9 cellular contexts compared by ENCODE assay signal in the genomic region with DNA sequence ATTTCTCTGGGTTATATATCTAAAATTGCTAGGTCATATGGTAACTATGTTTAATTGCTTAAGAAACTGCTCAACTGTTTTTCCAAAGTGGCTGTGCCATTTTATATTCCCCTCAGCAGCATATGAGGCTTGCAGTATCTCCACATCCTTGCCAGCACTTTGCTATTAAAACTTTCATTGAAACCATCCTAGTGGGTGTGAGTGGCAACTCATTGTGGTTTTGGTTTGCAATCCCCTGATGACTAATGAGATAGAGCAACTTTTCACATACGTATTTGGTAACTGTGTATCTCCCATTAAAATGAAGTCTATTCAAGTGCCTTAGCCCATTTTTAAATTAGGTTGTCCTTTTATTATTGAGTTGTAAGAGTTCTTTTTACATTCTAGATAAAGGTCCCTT. TPM values are rescaled to one million over a fixed set of nuclear protein-coding genes. Genes with fewer than 3 reads are reported as not detected.
DNase-seq lines count a peak whose midpoint lies in the region; ATAC-seq and TF ChIP-seq lines count a peak whose summit lies in the region.
"Had no signal": no experiment of that assay in that cellular context is flagged by ENCODE, and none has a peak within 500 bp of the region (broad histone marks: within the 10 kb centered on the region; RNA-seq: fewer than 3 reads in every experiment).

No MANE protein-coding gene starts in this region.

- TF ChIP-seq CTCF in ovary (IDR thresholded peaks at IDR 0.05) = no peak

- POLR2A ChIA-PET in activated CD4-positive, alpha-beta T cell treated with anti-CD3 and anti-CD28 coated beads for 36 hours (lab: Charles Lee) = no interaction called here

- no peaks in the 10 kb centered on the region for H3K36me3 ChIP-seq in ovary

- H3K27ac ChIP-seq in ovary = no peak overlapping the region

- no peak for TF ChIP-seq EP300 in ovary (IDR thresholded peaks at IDR 0.05)

- peaks cover 2% of the 10 kb centered on the region for H3K27me3 Mint-ChIP-seq in activated CD4-positive, alpha-beta T cell treated with anti-CD3 and anti-CD28 coated beads for 36 hours
- no peaks in the 10 kb centered on the region for H3K27me3 Mint-ChIP-seq in effector memory CD8-positive, alpha-beta T cell
- H3K27me3 Mint-ChIP-seq: B cell had no signal

- no peaks in the 10 kb centered on the region for H3K9me3 Mint-ChIP-seq in activated CD4-positive, alpha-beta T cell treated with anti-CD3 and anti-CD28 coated beads for 36 hours (ENCODE audit: low read depth)
- H3K9me3 Mint-ChIP-seq in effector memory CD8-positive, alpha-beta T cell = no peaks in the 10 kb centered on the region

- no peak overlapping the region for H3K4me3 Mint-ChIP-seq in activated CD4-positive, alpha-beta T cell treated with anti-CD3 and anti-CD28 coated beads for 36 hours
- H3K4me3 Mint-ChIP-seq in effector memory CD8-positive, alpha-beta T cell = peak overlapping the region in 1 of 2 donors; percentile 11
- H3K4me3 Mint-ChIP-seq: B cell had no signal

- TF ChIP-seq POLR2A in ovary (IDR thresholded peaks at IDR 0.05) = no peak

- DNase-seq in activated CD4-positive, alpha-beta T cell treated with anti-CD3 and anti-CD28 coated beads for 36 hours = peak; percentile 58
- DNase-seq in activated CD4-positive, alpha-beta T cell treated with anti-CD3 and anti-CD28 coated beads for 1 hour = no peak
- DNase-seq in OCI-M1 (lab: John Stamatoyannopoulos, UW) (peak; percentile 84), GM19240 (ENCODE audit: insufficient read length, low spot score) (no peak), posterior vena cava (ENCODE audit: low spot score) (no peak), ovary (no peak)
- peak; percentile 17 to 26 (median 25) for DNase-seq in effector memory CD8-positive, alpha-beta T cell

- intact Hi-C loops in activated CD4-positive, alpha-beta T cell treated with anti-CD3 and anti-CD28 coated beads for 36 hours (cut with DNase I, micrococcal nuclease) = loop anchor here (1.0 to 5.0 kb wide), 6 partner anchors 14 to 70 kb away; partner anchors contain the start of gene KPNA1 (in 2 of the 2)
- intact Hi-C loops in posterior vena cava (cut with DNase I) = no loop called here
- intact Hi-C loops in ovary (cut with DNase I) = no loop called here

- CTCF ChIA-PET in activated CD4-positive, alpha-beta T cell treated with anti-CD3 and anti-CD28 coated beads for 36 hours (lab: Charles Lee) = interaction anchor here (0.8 to 1.6 kb wide), 3 partner anchors 11 to 19 kb away, joined by 3 to 4 read pairs (median 3); no protein-coding TSS in a partner anchor

- H3K4me1 Mint-ChIP-seq in activated CD4-positive, alpha-beta T cell treated with anti-CD3 and anti-CD28 coated beads for 36 hours = peaks cover 50% of the 10 kb centered on the region
- peaks cover 32 to 43% of the 10 kb centered on the region in 2 donors for H3K4me1 Mint-ChIP-seq in effector memory CD8-positive, alpha-beta T cell (ENCODE audit: low read depth in 2 of 2)

- 74 to 89% (median 85%) methylated on average over 1 of the region's 1 CpG for WGBS in ovary, 3 donors

- H3K9me3 ChIP-seq in ovary = no peaks in the 10 kb centered on the region

- no peak overlapping the region for H3K27ac Mint-ChIP-seq in activated CD4-positive, alpha-beta T cell treated with anti-CD3 and anti-CD28 coated beads for 36 hours
- peak overlapping the region; percentile 49 to 56 for H3K27ac Mint-ChIP-seq in effector memory CD8-positive, alpha-beta T cell
- H3K27ac Mint-ChIP-seq: B cell had no signal

- peak; percentile 98 for ATAC-seq in activated CD4-positive, alpha-beta T cell treated with anti-CD3 and anti-CD28 coated beads for 36 hours
- peak; percentile 91 for ATAC-seq in HG02759 (IDR thresholded peaks at IDR 0.05; ENCODE audit: unreplicated experiment)
- ATAC-seq in effector memory CD8-positive, alpha-beta T cell (replicated peaks) = peak; percentile 99

- H3K27me3 ChIP-seq in ovary = no peaks in the 10 kb centered on the region

- peaks cover 4% of the 10 kb centered on the region for H3K4me1 ChIP-seq in ovary (ENCODE audit: insufficient read depth)

- H3K36me3 Mint-ChIP-seq in activated CD4-positive, alpha-beta T cell treated with anti-CD3 and anti-CD28 coated beads for 36 hours (ENCODE audit: low read depth) = peaks cover 32% of the 10 kb centered on the region
- peaks cover 39% of the 10 kb centered on the region for H3K36me3 Mint-ChIP-seq in effector memory CD8-positive, alpha-beta T cell (ENCODE audit: insufficient read depth)

- no peak overlapping the region for H3K4me3 ChIP-seq in ovary

RNA-seq across cellular contexts. Expression of gene KPNA1, which starts 17.3 kb away (rescaled TPM):
- 10 to 100 TPM; 37.5 to 42.6 TPM for total RNA-seq in activated CD4-positive, alpha-beta T cell treated with anti-CD3 and anti-CD28 coated beads for 36 hours
- 10 to 100 TPM; 62.4 to 80.3 TPM for total RNA-seq in posterior vena cava
- 10 to 100 TPM; 17.3 to 68.3 (median 50.5) TPM for total RNA-seq in ovary
- polyA plus RNA-seq in ovary = 10 to 100 TPM; 10.7 to 61.8 TPM

Comparison
In these comparisons a context has a peak if more than half of its experiments do, and no peak if none do; other contexts are left out.
1. DNase-seq: peak in activated CD4-positive, alpha-beta T cell treated with anti-CD3 and anti-CD28 coated beads for 36 hours (single experiment), OCI-M1 (single experiment) and effector memory CD8-positive, alpha-beta T cell (3 of 3); none in activated CD4-positive, alpha-beta T cell treated with anti-CD3 and anti-CD28 coated beads for 1 hour (single experiment), GM19240 (single experiment), posterior vena cava (single experiment) and ovary (0 of 5).
2. intact Hi-C loops: an anchor here in activated CD4-positive, alpha-beta T cell treated with anti-CD3 and anti-CD28 coated beads for 36 hours (1.0 to 5.0 kb wide); none called in posterior vena cava and ovary.
3. Peak in every context shown above with its lines, with median percentiles within 50 percentile points of each other: ATAC-seq.